17 cellular contexts compared by ENCODE assay signal in the genomic region with DNA sequence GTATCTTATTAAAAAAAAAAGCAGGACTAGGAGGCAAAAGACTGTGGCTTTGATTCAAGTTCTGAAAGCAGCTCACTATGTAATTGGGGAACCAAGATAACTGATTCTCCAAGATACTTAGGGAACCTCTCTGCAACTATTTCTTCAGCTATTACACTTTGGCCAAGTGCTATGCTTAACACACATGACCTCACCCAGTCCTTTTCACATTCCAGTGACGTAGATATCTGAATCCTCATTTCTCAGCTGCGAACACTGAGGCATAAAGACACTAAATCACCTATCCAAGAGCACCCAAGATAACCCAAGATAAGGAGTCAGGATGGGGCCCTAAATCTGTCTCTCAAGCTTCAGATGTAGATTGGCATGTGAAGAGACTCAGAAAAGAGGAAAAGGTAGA.
DNase-seq lines count a peak whose midpoint lies in the region; ATAC-seq and TF ChIP-seq lines count a peak whose summit lies in the region.
"Had no signal": no experiment of that assay in that cellular context is flagged by ENCODE, and none has a peak within 500 bp of the region (broad histone marks: within the 10 kb centered on the region; RNA-seq: fewer than 3 reads in every experiment).

No MANE protein-coding gene starts in this region.

- H3K4me2 ChIP-seq in IMR-90 (ENCODE audit: low read depth, low read length) = no peak overlapping the region

- no peak overlapping the region for H3K4me3 ChIP-seq in IMR-90 (ENCODE audit: insufficient read depth, low read depth, low read length)
- H3K4me3 ChIP-seq in choroid plexus epithelial cell (ENCODE audit: low read depth, low read length) = no peak overlapping the region
- H3K4me3 ChIP-seq in left lung = no peak overlapping the region
- H3K4me3 ChIP-seq in sigmoid colon = no peak overlapping the region
- H3K4me3 ChIP-seq: GM23248 had no signal

- H3K56ac ChIP-seq in IMR-90 (ENCODE audit: extremely low read depth, insufficient read depth, low read length) = no peak overlapping the region

- no peak overlapping the region for H4K8ac ChIP-seq in IMR-90 (ENCODE audit: low read depth in 2 of 2, low read length in 2 of 2)

- in situ Hi-C loops in IMR-90 (cut with MboI; ENCODE audit: low sequenced_read_pairs) = no loop called here

- H3K27me3 ChIP-seq in IMR-90 (ENCODE audit: control insufficient read depth, insufficient read depth, low read length) (no peaks in the 10 kb centered on the region), left lung (no peaks in the 10 kb centered on the region), sigmoid colon (no peaks in the 10 kb centered on the region)

- no peak overlapping the region for H4K91ac ChIP-seq in IMR-90 (ENCODE audit: insufficient read depth, low read depth, low read length)

- POLR2A ChIA-PET in IMR-90 (lab: Charles Lee; ENCODE audit: unreplicated experiment) = no interaction called here

- H2AFZ ChIP-seq in IMR-90 (replicated peaks; ENCODE audit: low read length, poor library complexity) = no peak overlapping the region
- H2AFZ ChIP-seq: GM23248 had no signal

- H4K5ac ChIP-seq in IMR-90 (ENCODE audit: low read depth, low read length) = no peak overlapping the region

- H3K14ac ChIP-seq in IMR-90 (replicated peaks; ENCODE audit: low read depth, low read length) = no peak overlapping the region

- H3K4me1 ChIP-seq in IMR-90 (ENCODE audit: control insufficient read depth, insufficient read depth, low read length) (peaks cover 14% of the 10 kb centered on the region; the same call in 1 of the 2 replicates), left lung (peaks cover 12 to 15% of the 10 kb centered on the region in 2 donors), sigmoid colon (peaks cover 0 to 51% (median 45%) of the 10 kb centered on the region in 4 donors)

- H3K18ac ChIP-seq in IMR-90 (ENCODE audit: low read depth, low read length) = no peak overlapping the region

- CTCF ChIA-PET in IMR-90 (lab: Yijun Ruan, JAX) = interaction anchor here (0.6 to 0.7 kb wide), 2 partner anchors 201 to 381 kb away, joined by 4 to 6 read pairs; no protein-coding TSS in a partner anchor

- no peak overlapping the region for H3K4ac ChIP-seq in IMR-90 (ENCODE audit: low read depth, low read length)

- TF ChIP-seq CTCF in IMR-90 (conservative IDR thresholded peaks at IDR 0.05; ENCODE audit: low read depth, low read length) (no peak), choroid plexus epithelial cell (conservative IDR thresholded peaks at IDR 0.05; ENCODE audit: low read depth, low read length) (no peak), left lung (IDR thresholded peaks at IDR 0.05) (no peak), sigmoid colon (IDR thresholded peaks at IDR 0.05) (no peak)

- no peak overlapping the region for H2AK9ac ChIP-seq in IMR-90 (replicated peaks; ENCODE audit: low read depth, low read length, poor library complexity)

- H2AK5ac ChIP-seq in IMR-90 (ENCODE audit: low read depth, low read length) = no peak overlapping the region

- WGBS in IMR-90 (ENCODE audit: extremely low coverage in 2 of 2, insufficient read length in 1 of 2), 2 experiments = no CpG with 5 or more reads among the region's 2 CpGs
- WGBS in sigmoid colon, 2 donors = 78 to 81% methylated on average over 2 of the region's 2 CpGs

- no peaks in the 10 kb centered on the region for H4K20me1 ChIP-seq in IMR-90 (ENCODE audit: insufficient read depth, low read length)

- TF ChIP-seq POLR2A in IMR-90 (IDR thresholded peaks at IDR 0.05; ENCODE audit: low read depth, low read length) = no peak
- TF ChIP-seq POLR2A in sigmoid colon (IDR thresholded peaks at IDR 0.05) = no peak

- BruUV-seq in IMR-90 (replicated peaks; lab: Mats Ljungman, UMichigan) = no TSS peak

- H3K23ac ChIP-seq in IMR-90 (ENCODE audit: low read depth, low read length) = no peak overlapping the region

- intact Hi-C loops in IMR-90 (cut with micrococcal nuclease) (no loop called here), left lung (cut with DNase I) (no loop called here), sigmoid colon (cut with DNase I) (no loop called here)

- H2BK15ac ChIP-seq in IMR-90 (ENCODE audit: low read depth, low read length) = no peak overlapping the region

- no peaks in the 10 kb centered on the region for H3K9me3 ChIP-seq in IMR-90 (ENCODE audit: control insufficient read depth, insufficient read depth, low read length)
- no peaks in the 10 kb centered on the region for H3K9me3 ChIP-seq in left lung
- H3K9me3 ChIP-seq in sigmoid colon = no peaks in the 10 kb centered on the region

- dilution Hi-C loops in IMR-90 (cut with HindIII; ENCODE audit: low sequenced_read_pairs, unreplicated experiment) = no loop called here

- H2BK20ac ChIP-seq in IMR-90 (ENCODE audit: low read depth, low read length) = no peak overlapping the region

- TF ChIP-seq EP300 in sigmoid colon (IDR thresholded peaks at IDR 0.05) = no peak

- DNase-seq in IMR-90 (peak; percentile 44), choroid plexus epithelial cell (ENCODE audit: low read depth) (peak; percentile 29), left lung (no peak), sigmoid colon (no peak)
- no peak for DNase-seq in stimulated activated CD4-positive, alpha-beta T cell treated with anti-CD3 and anti-CD28 coated beads, Interleukin-4, amount 100 ng/mL, for 1 hour
- DNase-seq: DND-41, GM23248, HCEC 1CT, NCI-H1092 treated with DMSO at 0.1 percent for 48 hours, NCI-H146, NCI-H2081, NCI-H2171 treated with DMSO at 0.1 percent for 48 hours, NCI-H446 treated with DMSO at 0.1 percent for 48 hours, Right ventricle myocardium superior had no signal

- no peak for TF ChIP-seq RAD21 in IMR-90 (IDR thresholded peaks at IDR 0.05; ENCODE audit: low read length)

- no peak overlapping the region for H2BK5ac ChIP-seq in IMR-90 (ENCODE audit: low read depth, low read length, poor library complexity, severe bottlenecking)

- no peak overlapping the region for H3K9ac ChIP-seq in IMR-90 (ENCODE audit: low read depth, low read length)
- H3K9ac ChIP-seq: GM23248 had no signal

- H2BK120ac ChIP-seq in IMR-90 (ENCODE audit: low read depth, low read length) = no peak overlapping the region

- peaks cover 8% of the 10 kb centered on the region; the same call in 1 of the 2 replicates for H3K9me1 ChIP-seq in IMR-90 (ENCODE audit: insufficient read depth, low read length)

- ATAC-seq in IMR-90 (ENCODE audit: low read depth) (no peak), left lung (peak; percentile 56), GM18498 (IDR thresholded peaks at IDR 0.05; ENCODE audit: unreplicated experiment) (no peak), HG03175 (IDR thresholded peaks at IDR 0.05; ENCODE audit: unreplicated experiment) (no peak)

- peaks cover 0 to 13% of the 10 kb centered on the region in 2 experiments; a peak in 2 of 4 replicates for H3K79me1 ChIP-seq in IMR-90 (ENCODE audit: low read depth in 1 of 2, low read length in 2 of 2)

- H3K27ac ChIP-seq in IMR-90 (ENCODE audit: insufficient read depth, low read length) (no peak overlapping the region), left lung (no peak overlapping the region), sigmoid colon (peak overlapping the region in 3 of 4 donors; percentile 21 to 60 (median 55))
- H3K27ac ChIP-seq: C4-2B, GM23248 had no signal

- peaks cover 11% of the 10 kb centered on the region; the same call in 1 of the 2 replicates for H3K36me3 ChIP-seq in IMR-90 (ENCODE audit: control insufficient read depth, insufficient read depth, low read length)
- no peaks in the 10 kb centered on the region for H3K36me3 ChIP-seq in left lung
- peaks cover 0 to 11% (median 0%) of the 10 kb centered on the region in 4 donors for H3K36me3 ChIP-seq in sigmoid colon

TF ChIP-seq in IMR-90, 13 proteins besides CTCF, POLR2A, EP300 and RAD21:
- TF ChIP-seq, protein P1, sequence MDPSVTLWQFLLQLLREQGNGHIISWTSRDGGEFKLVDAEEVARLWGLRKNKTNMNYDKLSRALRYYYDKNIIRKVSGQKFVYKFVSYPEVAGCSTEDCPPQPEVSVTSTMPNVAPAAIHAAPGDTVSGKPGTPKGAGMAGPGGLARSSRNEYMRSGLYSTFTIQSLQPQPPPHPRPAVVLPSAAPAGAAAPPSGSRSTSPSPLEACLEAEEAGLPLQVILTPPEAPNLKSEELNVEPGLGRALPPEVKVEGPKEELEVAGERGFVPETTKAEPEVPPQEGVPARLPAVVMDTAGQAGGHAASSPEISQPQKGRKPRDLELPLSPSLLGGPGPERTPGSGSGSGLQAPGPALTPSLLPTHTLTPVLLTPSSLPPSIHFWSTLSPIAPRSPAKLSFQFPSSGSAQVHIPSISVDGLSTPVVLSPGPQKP (IDR thresholded peaks at IDR 0.05; ENCODE audit: borderline replicate concordance, low read depth, low read length) = no peak
- TF ChIP-seq MXI1 (IDR thresholded peaks at IDR 0.05; ENCODE audit: borderline replicate concordance, low read depth, low read length) = no peak
- no peak for TF ChIP-seq MAFK (IDR thresholded peaks at IDR 0.05; ENCODE audit: low read depth, low read length)
- no peak for TF ChIP-seq CEBPB (IDR thresholded peaks at IDR 0.05; ENCODE audit: low read depth, low read length)
- no peak for TF ChIP-seq BHLHE40 (IDR thresholded peaks at IDR 0.05; ENCODE audit: low read depth, low read length)
- TF ChIP-seq, protein P2, sequence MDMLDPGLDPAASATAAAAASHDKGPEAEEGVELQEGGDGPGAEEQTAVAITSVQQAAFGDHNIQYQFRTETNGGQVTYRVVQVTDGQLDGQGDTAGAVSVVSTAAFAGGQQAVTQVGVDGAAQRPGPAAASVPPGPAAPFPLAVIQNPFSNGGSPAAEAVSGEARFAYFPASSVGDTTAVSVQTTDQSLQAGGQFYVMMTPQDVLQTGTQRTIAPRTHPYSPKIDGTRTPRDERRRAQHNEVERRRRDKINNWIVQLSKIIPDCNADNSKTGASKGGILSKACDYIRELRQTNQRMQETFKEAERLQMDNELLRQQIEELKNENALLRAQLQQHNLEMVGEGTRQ (IDR thresholded peaks at IDR 0.05; ENCODE audit: low read depth, low read length) = no peak
- no peak for TF ChIP-seq MAZ (IDR thresholded peaks at IDR 0.05; ENCODE audit: borderline replicate concordance, low read depth, low read length)
- no peak for TF ChIP-seq NFE2L2 (IDR thresholded peaks at IDR 0.05; ENCODE audit: low read depth, low read length)
- no peak for TF ChIP-seq RCOR1 (IDR thresholded peaks at IDR 0.05; ENCODE audit: insufficient replicate concordance, low read length)
- no peak for TF ChIP-seq SMC3 (IDR thresholded peaks at IDR 0.05; ENCODE audit: low read depth, low read length)
- no peak for TF ChIP-seq RFX5 (IDR thresholded peaks at IDR 0.05; ENCODE audit: low read depth, low read length)
- TF ChIP-seq FOS (IDR thresholded peaks at IDR 0.05; ENCODE audit: low read depth, low read length) = no peak
- TF ChIP-seq CHD1 (IDR thresholded peaks at IDR 0.05; ENCODE audit: low read depth, low read length) = no peak

Comparison
In these comparisons a context has a peak if more than half of its experiments do, and no peak if none do; other contexts are left out.
1. DNase-seq: peak in IMR-90 (single experiment) and choroid plexus epithelial cell (single experiment); none in left lung (0 of 2), sigmoid colon (single experiment) and stimulated activated CD4-positive, alpha-beta T cell treated with anti-CD3 and anti-CD28 coated beads, Interleukin-4, amount 100 ng/mL, for 1 hour (single experiment).
2. H3K27ac ChIP-seq: peak in sigmoid colon (3 of 4); none in IMR-90 (single experiment) and left lung (0 of 2).